27 cellular contexts compared by ENCODE assay signal in genomic region chr5:54529565-54529964, GRCh38. TPM values are rescaled to one million over a fixed set of nuclear protein-coding genes. Genes with fewer than 3 reads are reported as not detected.
DNase-seq lines count a peak whose midpoint lies in the region; ATAC-seq and TF ChIP-seq lines count a peak whose summit lies in the region.
"Had no signal": no experiment of that assay in that cellular context is flagged by ENCODE, and none has a peak within 500 bp of the region (broad histone marks: within the 10 kb centered on the region; RNA-seq: fewer than 3 reads in every experiment).

No MANE protein-coding gene starts in this region.

- POLR2A ChIA-PET in A673 (lab: Charles Lee; ENCODE audit: low non-redundant PET) (no interaction called here), PC-9 (lab: Charles Lee; ENCODE audit: unreplicated experiment) (interaction anchor here (0.6 kb wide), 1 partner anchor 184 kb away, joined by 5 read pairs; no protein-coding TSS in a partner anchor)

- H3F3A ChIP-seq in PC-9 (ENCODE audit: insufficient read depth, low read depth), result no peaks in the 10 kb centered on the region; the same call in 1 of the 2 replicates

- peaks cover 31% of the 10 kb centered on the region for H3K36me3 ChIP-seq in A673 (ENCODE audit: insufficient read depth, low read length, poor library complexity, severe bottlenecking)
- H3K36me3 ChIP-seq in MG63, result peaks cover 33% of the 10 kb centered on the region
- peaks cover 8% of the 10 kb centered on the region; the same call in 1 of the 2 replicates for H3K36me3 ChIP-seq in PC-9 (ENCODE audit: low read depth)
- H3K36me3 ChIP-seq: gastrocnemius medialis, left lung, transverse colon, WERI-Rb-1 had no signal

- no peaks in the 10 kb centered on the region for H3K9me2 ChIP-seq in PC-9 (ENCODE audit: insufficient read depth)

- no peak for TF ChIP-seq CTCF in A673 (conservative IDR thresholded peaks at IDR 0.05; ENCODE audit: low read depth, low read length)
- no peak for TF ChIP-seq CTCF in PC-9 (conservative IDR thresholded peaks at IDR 0.05)

- peaks cover 97% of the 10 kb centered on the region for H3K79me2 ChIP-seq in PC-9 (ENCODE audit: low read depth)

- intact Hi-C loops in A673 (cut with micrococcal nuclease; ENCODE audit: unreplicated experiment) (no loop called here), PC-9 (cut with micrococcal nuclease; ENCODE audit: unreplicated experiment) (no loop called here)

- H3K27ac ChIP-seq in A673 (ENCODE audit: low read depth, low read length, poor library complexity, severe bottlenecking), result peak overlapping the region; percentile 11
- H3K27ac ChIP-seq in PC-9, result no peak overlapping the region
- H3K27ac ChIP-seq: gastrocnemius medialis, left lung, transverse colon, WERI-Rb-1 had no signal

- H3K9me3 ChIP-seq in A673 (ENCODE audit: low read depth, low read length, poor library complexity, severe bottlenecking), result no peaks in the 10 kb centered on the region
- no peaks in the 10 kb centered on the region for H3K9me3 ChIP-seq in MG63
- no peaks in the 10 kb centered on the region for H3K9me3 ChIP-seq in PC-9 (ENCODE audit: insufficient read depth, low read depth)
- H3K9me3 ChIP-seq: gastrocnemius medialis, left lung, transverse colon had no signal

- CTCF ChIA-PET in A673 (lab: Charles Lee), result no interaction called here
- CTCF ChIA-PET in PC-9 (lab: Charles Lee), result interaction anchor here (1.2 kb wide), 1 partner anchor 13 kb away, joined by 6 read pairs; no protein-coding TSS in a partner anchor

- no peaks in the 10 kb centered on the region for H3K27me3 ChIP-seq in A673 (replicated peaks; ENCODE audit: insufficient read depth, low read depth, low read length, poor library complexity)
- no peaks in the 10 kb centered on the region for H3K27me3 ChIP-seq in MG63
- H3K27me3 ChIP-seq in PC-9 (ENCODE audit: insufficient read depth, low read depth), result no peaks in the 10 kb centered on the region
- H3K27me3 ChIP-seq: gastrocnemius medialis, left lung, transverse colon had no signal

- H3K4me1 ChIP-seq in A673 (ENCODE audit: insufficient read depth, low read length, poor library complexity, severe bottlenecking) (peaks cover 94% of the 10 kb centered on the region), PC-9 (replicated peaks; ENCODE audit: insufficient read depth) (peaks cover 21% of the 10 kb centered on the region)

- no peak overlapping the region for H2AFZ ChIP-seq in PC-9

- no peak overlapping the region for H3K4me3 ChIP-seq in A673 (ENCODE audit: low read depth, low read length, poor library complexity, severe bottlenecking)
- no peak overlapping the region for H3K4me3 ChIP-seq in MG63
- no peak overlapping the region for H3K4me3 ChIP-seq in PC-9
- H3K4me3 ChIP-seq: gastrocnemius medialis, left lung, smooth muscle cell, transverse colon had no signal

- peaks cover 13% of the 10 kb centered on the region for H4K20me1 ChIP-seq in PC-9 (ENCODE audit: insufficient read depth)

- no peak overlapping the region for H3K4me2 ChIP-seq in PC-9
- H3K4me2 ChIP-seq: smooth muscle cell had no signal

- no peak for DNase-seq in A673 (ENCODE audit: low spot score)
- peak; percentile 39 for DNase-seq in MG63
- DNase-seq in dermis blood vessel endothelial cell, result peak; percentile 86
- peak; percentile 47 for DNase-seq in myocyte (ENCODE audit: low read depth)
- DNase-seq in C1 segment of cervical spinal cord (lab: John Stamatoyannopoulos, UW), result no peak
- no peak for DNase-seq in PC-9
- no peak for DNase-seq in activated T-cell treated with anti-CD3 and anti-CD28 coated beads for 4 hours
- DNase-seq: activated CD8-positive, alpha-beta memory T cell treated with anti-CD3 and anti-CD28 coated beads, Interleukin-2, amount 10 ng/mL, durations not matched to agents 7 days and 5 days; activated naive CD4-positive, alpha-beta T cell treated with anti-CD3 and anti-CD28 coated beads for 36 hours; effector memory CD4-positive, alpha-beta T cell; gastrocnemius medialis; GDM1; H9; hypothalamus; left lung; naive B cell; NCI-H1436 treated with DMSO at 0.1 percent for 48 hours; NCI-H446 treated with DMSO at 0.1 percent for 48 hours; OCI-M1; SHP77 treated with DMSO at 0.1 percent for 48 hours; stimulated activated CD4-positive, alpha-beta T cell treated with anti-CD3 and anti-CD28 coated beads, Interleukin-1b, Interleukin-23, amount 100 ng/mL, for 48 hours; SW 1271; T1000; transverse colon; WERI-Rb-1 had no signal

- no peak for ATAC-seq in GM21723 (IDR thresholded peaks at IDR 0.05; ENCODE audit: unreplicated experiment)
- ATAC-seq: activated CD8-positive, alpha-beta memory T cell treated with anti-CD3 and anti-CD28 coated beads, Interleukin-2, amount 10 ng/mL, durations not matched to agents 7 days and 5 days; gastrocnemius medialis; left lung had no signal

- BruUV-seq in A673 (replicated peaks; lab: Mats Ljungman, UMichigan) (no TSS peak), PC-9 (replicated peaks; lab: Mats Ljungman, UMichigan) (no TSS peak)

RNA-seq across cellular contexts. Expression of gene SNX18, which starts 12.0 kb away (rescaled TPM):
- total RNA-seq in A673 (2021) (140 and 143 TPM in 2 replicates), dermis blood vessel endothelial cell (22.2 and 32.0 TPM in 2 replicates), myocyte (90.8 and 93.9 TPM in 2 replicates), PC-9 (2021) (9.7 and 13.1 TPM in 2 replicates)
- total RNA-seq in MG63 (2014; rRNA removed; shearing (Covaris generic); ENCODE audit: low replicate concordance), result 40.1 and 41.3 TPM in 2 replicates
- polyA plus RNA-seq in myocyte (2012), result 36.2 TPM

Comparison
In these comparisons a context has a peak if more than half of its experiments do, and no peak if none do; other contexts are left out.
1. DNase-seq: peak in MG63 (single experiment), dermis blood vessel endothelial cell (single experiment) and myocyte (single experiment); none in A673 (single experiment), C1 segment of cervical spinal cord (0 of 14), PC-9 (0 of 2) and activated T-cell treated with anti-CD3 and anti-CD28 coated beads for 4 hours (single experiment).